In genomic region chr2:163345795-163346573, GRCh38 we compare ENCODE assay signal across 8 cellular contexts.
DNase-seq lines count a peak whose midpoint lies in the region; ATAC-seq and TF ChIP-seq lines count a peak whose summit lies in the region.

No MANE protein-coding gene starts in this region.

- POLR2A ChIA-PET in MCF 10A (lab: Yijun Ruan, JAX) = interaction anchor here (0.9 kb wide), 1 partner anchor 715 kb away, joined by 3 read pairs; no protein-coding TSS in a partner anchor

- CTCF ChIA-PET in MCF 10A (lab: Yijun Ruan, JAX) = interaction anchor here (0.5 to 1.5 kb wide), 29 partner anchors 9 to 1109 kb away, joined by 3 to 9 read pairs (median 3); no protein-coding TSS in a partner anchor

- H3K4me3 Mint-ChIP-seq in MCF 10A (ENCODE audit: unreplicated experiment) = no peak overlapping the region

- ATAC-seq in GM19468 (IDR thresholded peaks at IDR 0.05; ENCODE audit: extremely low read depth, unreplicated experiment) (peak; percentile 61), HG03520 (IDR thresholded peaks at IDR 0.05; ENCODE audit: unreplicated experiment) (peak; percentile 69)

- H3K9me3 Mint-ChIP-seq in MCF 10A (ENCODE audit: unreplicated experiment) = no peaks in the 10 kb centered on the region

- H3K36me3 Mint-ChIP-seq in MCF 10A (ENCODE audit: insufficient read depth, unreplicated experiment) = no peaks in the 10 kb centered on the region

- peak; percentile 74 for DNase-seq in DMS 273 (lab: John Stamatoyannopoulos, UW; ENCODE audit: unreplicated experiment)
- peak; percentile 52 to 73 for DNase-seq in NCI-H524 (lab: John Stamatoyannopoulos, UW)
- peak; percentile 75 for DNase-seq in MCF 10A (ENCODE audit: unreplicated experiment)
- DNase-seq in lung microvascular endothelial cell (ENCODE audit: low read depth in 2 of 2) = peak; percentile 63 to 72
- no peak for DNase-seq in stimulated activated CD4-positive, alpha-beta T cell treated with anti-CD3 and anti-CD28 coated beads, Interleukin-4, amount 100 ng/mL, for 4 hours
- DNase-seq in activated T-cell treated with anti-CD3 and anti-CD28 coated beads, Interleukin-2, amount 50 U/mL, for 48 hours = no peak

- no peaks in the 10 kb centered on the region for H3K27me3 Mint-ChIP-seq in MCF 10A (ENCODE audit: insufficient read depth, unreplicated experiment)

- peaks cover 17% of the 10 kb centered on the region for H3K4me1 Mint-ChIP-seq in MCF 10A (ENCODE audit: insufficient read depth, unreplicated experiment)

- intact Hi-C loops in MCF 10A (cut with micrococcal nuclease) = loop anchor here (1.0 kb wide), 3 partner anchors 155 to 1084 kb away; no protein-coding TSS in a partner anchor

- TF ChIP-seq CTCF in MCF 10A (IDR thresholded peaks at IDR 0.05; ENCODE audit: unreplicated experiment) = peak; percentile 48

- BruUV-seq in MCF 10A (replicated peaks; lab: Mats Ljungman, UMichigan) = no TSS peak

- no peak overlapping the region for H3K27ac Mint-ChIP-seq in MCF 10A (ENCODE audit: low read depth, unreplicated experiment)

Comparison
In these comparisons a context has a peak if more than half of its experiments do, and no peak if none do; other contexts are left out.
1. DNase-seq: peak in DMS 273 (single experiment), NCI-H524 (2 of 2), MCF 10A (single experiment) and lung microvascular endothelial cell (2 of 2); none in stimulated activated CD4-positive, alpha-beta T cell treated with anti-CD3 and anti-CD28 coated beads, Interleukin-4, amount 100 ng/mL, for 4 hours (0 of 2) and activated T-cell treated with anti-CD3 and anti-CD28 coated beads, Interleukin-2, amount 50 U/mL, for 48 hours (0 of 2).